Comparison of ENCODE assay signal across 9 cellular contexts in genomic region chr18:22171839-22172582, GRCh38. TPM values are rescaled to one million over a fixed set of nuclear protein-coding genes. Genes with fewer than 3 reads are reported as not detected.
A peak's percentile ranks its signal among the peaks of the same experiment; 100 is the strongest.
DNase-seq lines count a peak whose midpoint lies in the region; ATAC-seq and TF ChIP-seq lines count a peak whose summit lies in the region.
"Had no signal": no experiment of that assay in that cellular context is flagged by ENCODE, and none has a peak within 500 bp of the region (broad histone marks: within the 10 kb centered on the region; RNA-seq: fewer than 3 reads in every experiment).

No MANE protein-coding gene starts in this region.

- peak overlapping the region; percentile 5 for H3K4ac ChIP-seq in mesendoderm (ENCODE audit: low read depth, low read length)

- H3K18ac ChIP-seq in mesendoderm (ENCODE audit: low read length) = peak overlapping the region; percentile 98

- H3K27ac ChIP-seq in RWPE2 (ENCODE audit: poor library complexity, severe bottlenecking) (no peak overlapping the region), mesendoderm (ENCODE audit: low read depth, low read length) (peak overlapping the region; percentile 68), transverse colon (peak overlapping the region; percentile 91 to 96 (median 94))

- H2AK5ac ChIP-seq in mesendoderm (ENCODE audit: low read length) = no peak overlapping the region

- TF ChIP-seq POLR2A in transverse colon (IDR thresholded peaks at IDR 0.05) = no peak

- H3K79me2 ChIP-seq in mesendoderm (ENCODE audit: control insufficient read depth, insufficient read depth, low read length) = peaks cover 90% of the 10 kb centered on the region

- in situ Hi-C loops in transverse colon (cut with MboI; ENCODE audit: low pct_ligation_motif_present in 1 of 4, low pct_unique_long_range_greater_than_20kb in 1 of 4, low sequenced_read_pairs in 3 of 4) = loop anchor here in 3 of 4 donors (25.0 kb wide), 3 partner anchors 260 to 515 kb away; no protein-coding TSS in a partner anchor

- no peaks in the 10 kb centered on the region for H3K79me1 ChIP-seq in mesendoderm (ENCODE audit: low read length)

- H4K8ac ChIP-seq in mesendoderm (ENCODE audit: low read depth, low read length) = no peak overlapping the region

- peak overlapping the region; percentile 85 for H3K9ac ChIP-seq in mesendoderm (ENCODE audit: low read length)

- peaks cover 16% of the 10 kb centered on the region for H3K36me3 ChIP-seq in RWPE2 (ENCODE audit: low read depth)
- H3K36me3 ChIP-seq in mesendoderm (ENCODE audit: control insufficient read depth, insufficient read depth, low read length) = peaks cover 39% of the 10 kb centered on the region
- no peaks in the 10 kb centered on the region for H3K36me3 ChIP-seq in transverse colon

- peak overlapping the region; percentile 87 for H2BK5ac ChIP-seq in mesendoderm (ENCODE audit: low read length)

- no peak overlapping the region for H2BK15ac ChIP-seq in mesendoderm (replicated peaks; ENCODE audit: low read depth)

- H3K23ac ChIP-seq in mesendoderm (ENCODE audit: low read length) = peak overlapping the region; percentile 10

- H3K56ac ChIP-seq in mesendoderm (ENCODE audit: low read length) = peak overlapping the region; percentile 96

- H3K4me3 ChIP-seq in RWPE2 (ENCODE audit: severe bottlenecking) (peak overlapping the region; percentile 82), epithelial cell of esophagus (ENCODE audit: low read length) (no peak overlapping the region), mesendoderm (ENCODE audit: low read length) (peak overlapping the region; percentile 100), transverse colon (peak overlapping the region; percentile 24 to 86 (median 80))

- no peak for TF ChIP-seq EP300 in transverse colon (IDR thresholded peaks at IDR 0.05; ENCODE audit: low read depth)

- no peak overlapping the region for H4K5ac ChIP-seq in mesendoderm (ENCODE audit: low read length)

- no CpG with 5 or more reads among the region's 81 CpGs for WGBS in mesendoderm (ENCODE audit: extremely low coverage, insufficient coverage, low lambda C conversion rate)
- 40% methylated on average over 20 of the region's 81 CpGs; no CpG with 5 or more reads in 1 of the 2 donors for WGBS in transverse colon (ENCODE audit: low coverage in 1 of 2), 2 donors

- H3K27me3 ChIP-seq in RWPE2 (ENCODE audit: insufficient read depth, poor library complexity, severe bottlenecking) = peaks cover 17% of the 10 kb centered on the region
- H3K27me3 ChIP-seq in mesendoderm (ENCODE audit: insufficient read depth, low read length, poor library complexity) = peaks cover 30% of the 10 kb centered on the region
- H3K27me3 ChIP-seq in transverse colon = peaks cover 98% of the 10 kb centered on the region

- ATAC-seq in RWPE2 (ENCODE audit: low read depth) (no peak), HG03097 (IDR thresholded peaks at IDR 0.05; ENCODE audit: low FRiP score, unreplicated experiment) (no peak)

- peak overlapping the region; percentile 31 for H2BK120ac ChIP-seq in mesendoderm (ENCODE audit: low read depth, low read length)

- no peak for TF ChIP-seq CTCF in RWPE2 (IDR thresholded peaks at IDR 0.05; ENCODE audit: poor library complexity, severe bottlenecking)
- no peak for TF ChIP-seq CTCF in epithelial cell of esophagus (IDR thresholded peaks at IDR 0.05; ENCODE audit: insufficient read depth, low read depth, low read length, missing control alignments)
- TF ChIP-seq CTCF in transverse colon (IDR thresholded peaks at IDR 0.05) = no peak

- H3K4me1 ChIP-seq in RWPE2 (ENCODE audit: insufficient read depth, poor library complexity, severe bottlenecking) (peaks cover 14% of the 10 kb centered on the region), mesendoderm (ENCODE audit: control insufficient read depth, low read depth, low read length) (no peaks in the 10 kb centered on the region), transverse colon (peaks cover 3 to 51% (median 21%) of the 10 kb centered on the region in 4 donors)

- H3K9me3 ChIP-seq in RWPE2 (ENCODE audit: severe bottlenecking) (no peaks in the 10 kb centered on the region), transverse colon (no peaks in the 10 kb centered on the region)

- intact Hi-C loops in transverse colon (cut with DNase I; ENCODE audit: low total_unique reads) = no loop called here

- peak overlapping the region; percentile 58 for H3K4me2 ChIP-seq in mesendoderm (ENCODE audit: low read length)

- DNase-seq in RWPE2 (ENCODE audit: low spot score) = no peak
- DNase-seq in epithelial cell of esophagus (ENCODE audit: low read depth) = peak; percentile 13
- DNase-seq in mesendoderm = no peak
- DNase-seq in transverse colon = no peak
- no peak for DNase-seq in NCI-H1694 (lab: John Stamatoyannopoulos, UW)
- no peak for DNase-seq in middle frontal gyrus (ENCODE audit: extremely low spot score, low spot score)
- DNase-seq: MV-4-11, RPMI8226 had no signal

RNA-seq across cellular contexts. Expression of gene GATA6, which starts 2.6 kb away (rescaled TPM):
- 31.4 TPM for polyA plus RNA-seq in mesendoderm (2013, experiment 1 of 2)
- polyA plus RNA-seq in mesendoderm (2013, experiment 2 of 2) = 28.4 TPM
- total RNA-seq in transverse colon = 100 to 1,000 TPM in 1 of 4 donors, 10 to 100 TPM in 3; 49.7 to 223 (median 65.7) TPM
